In genomic region chr1:12851779-12852178, GRCh38 we compare ENCODE assay signal across 22 cellular contexts. TPM values are rescaled to one million over a fixed set of nuclear protein-coding genes. Genes with fewer than 3 reads are reported as not detected.
DNase-seq lines count a peak whose midpoint lies in the region; ATAC-seq and TF ChIP-seq lines count a peak whose summit lies in the region.
"Had no signal": no experiment of that assay in that cellular context is flagged by ENCODE, and none has a peak within 500 bp of the region (broad histone marks: within the 10 kb centered on the region; RNA-seq: fewer than 3 reads in every experiment).

No MANE protein-coding gene starts in this region.

- no peaks in the 10 kb centered on the region for H3K9me2 ChIP-seq in HCT116 (ENCODE audit: insufficient read depth)

- no peak for TF ChIP-seq RAD21 in HCT116 (IDR thresholded peaks at IDR 0.05; ENCODE audit: low read depth)

- no peak overlapping the region for H3K9ac ChIP-seq in HCT116 (ENCODE audit: low read length)

- peak overlapping the region; percentile 27; the same call in 1 of the 2 replicates for H3K27ac ChIP-seq in HCT116 (ENCODE audit: low read depth, low read length)
- H3K27ac ChIP-seq in SJSA1: 0 out of 2 replicates have a peak overlapping the region, but pooled peaks have one; percentile 9
- H3K27ac ChIP-seq: right lobe of liver, uterus had no signal

- no peaks in the 10 kb centered on the region for H4K20me1 ChIP-seq in HCT116 (ENCODE audit: insufficient read depth)

- BruUV-seq in HCT116 (replicated peaks; lab: Mats Ljungman, UMichigan): no TSS peak

- no peak overlapping the region for H3K4me3 ChIP-seq in AG10803 (ENCODE audit: low read length)
- H3K4me3 ChIP-seq in HCT116 (replicated peaks in 1 of 2; ENCODE audit: low read depth in 1 of 2, low read length in 2 of 2): peak overlapping the region in 1 of 2 experiments; percentile 26; a peak in 1 of 4 replicates
- H3K4me3 ChIP-seq in SJSA1: no peak overlapping the region
- H3K4me3 ChIP-seq: GM23338, right lobe of liver, uterus had no signal

- ATAC-seq in HCT116 (peak; percentile 88), GM18511 (IDR thresholded peaks at IDR 0.05; ENCODE audit: unreplicated experiment) (no peak)
- ATAC-seq: GM23338, left lobe of liver, right lobe of liver had no signal

- H3K27me3 ChIP-seq in HCT116 (ENCODE audit: insufficient read depth, low read length) (no peaks in the 10 kb centered on the region), SJSA1 (replicated peaks) (no peaks in the 10 kb centered on the region)
- H3K27me3 ChIP-seq: right lobe of liver, uterus had no signal

- POLR2A ChIA-PET in HCT116 (lab: Charles Lee): no interaction called here

- no peak for TF ChIP-seq CTCF in AG10803 (conservative IDR thresholded peaks at IDR 0.05; ENCODE audit: low read length)
- TF ChIP-seq CTCF in HCT116 (IDR thresholded peaks at IDR 0.05 in 2 of 3, conservative IDR thresholded peaks at IDR 0.05 in 1 of 3; ENCODE audit: borderline replicate concordance in 1 of 3, insufficient read depth in 1 of 3, low read depth in 2 of 3, low read length in 2 of 3): no peak

- peak; percentile 31 for DNase-seq in AG10803 (ENCODE audit: low read depth)
- peak; percentile 41 for DNase-seq in HCT116 (ENCODE audit: low read depth, low spot score)
- peak; percentile 19 to 44 for DNase-seq in SJSA1 (ENCODE audit: low read depth in 1 of 2, low spot score in 2 of 2)
- peak; percentile 53 for DNase-seq in islet precursor cell
- no peak for DNase-seq in NAMALWA (ENCODE audit: low spot score)
- no peak for DNase-seq in SIG-M5 treated with dmso at 0.1 percent for 504 hours (lab: John Stamatoyannopoulos, UW; ENCODE audit: unreplicated experiment)
- DNase-seq in ecto neural progenitor cell (ENCODE audit: low spot score): no peak
- DNase-seq: activated gamma-delta T cell; aorta; Karpas-422; NCI-H146; NCI-H2227 treated with DMSO at 0.1 percent for 48 hours; NK-92 treated with Interleukin-12 subunit alpha and Interleukin-12 subunit beta, amount 100 ng/mL, for 24 hours; right lobe of liver; SHP77 treated with DMSO at 0.1 percent for 48 hours; T-helper 2 cell; uterus had no signal

- RAD21 ChIA-PET in HCT116 (lab: Charles Lee; ENCODE audit: low non-redundant PET in 1 of 2, low total read pairs in 2 of 2, uncharacterized antibody in 2 of 2, unreplicated experiment in 2 of 2): no interaction called here

- H3K79me2 ChIP-seq in HCT116 (ENCODE audit: insufficient read depth, low read length): no peaks in the 10 kb centered on the region

- no peak for TF ChIP-seq POLR2A in HCT116 (IDR thresholded peaks at IDR 0.05; ENCODE audit: borderline replicate concordance, extremely low read depth, insufficient read depth, insufficient read length)

- H3K9me3 ChIP-seq in HCT116 (ENCODE audit: control insufficient read depth in 1 of 2, insufficient read depth in 1 of 2, low read depth in 1 of 2, low read length in 2 of 2) (no peaks in the 10 kb centered on the region), SJSA1 (replicated peaks) (no peaks in the 10 kb centered on the region)
- H3K9me3 ChIP-seq: right lobe of liver, uterus had no signal

- intact Hi-C loops in HCT116 (cut with micrococcal nuclease): no loop called here

- peak overlapping the region; percentile 69 for H3K4me2 ChIP-seq in HCT116 (ENCODE audit: low read length)
- H3K4me2 ChIP-seq: GM23338 had no signal

- CTCF ChIA-PET in HCT116 (lab: Charles Lee): no interaction called here

- H3K36me3 ChIP-seq in HCT116 (ENCODE audit: control insufficient read depth in 1 of 2, insufficient read depth in 2 of 2, low read length in 2 of 2): no peaks in the 10 kb centered on the region
- no peaks in the 10 kb centered on the region for H3K36me3 ChIP-seq in SJSA1
- H3K36me3 ChIP-seq: right lobe of liver, uterus had no signal

- H3K4me1 ChIP-seq in HCT116 (ENCODE audit: control insufficient read depth in 1 of 2, insufficient read depth in 2 of 2, low read length in 2 of 2) (peaks cover 3 to 18% of the 10 kb centered on the region in 2 experiments; a peak in 3 of 4 replicates), SJSA1 (replicated peaks) (no peaks in the 10 kb centered on the region)
- H3K4me1 ChIP-seq: right lobe of liver, uterus had no signal

- H2AFZ ChIP-seq in HCT116 (ENCODE audit: low read depth, low read length, poor library complexity, severe bottlenecking): peak overlapping the region; percentile 57
- H2AFZ ChIP-seq: GM23338 had no signal

TF ChIP-seq in HCT116, 20 proteins besides CTCF, POLR2A, EP300 and RAD21:
- peak; percentile 57 for TF ChIP-seq JUND (IDR thresholded peaks at IDR 0.05)
- TF ChIP-seq CEBPB (IDR thresholded peaks at IDR 0.05; ENCODE audit: low read depth): no peak
- TF ChIP-seq ZFX (IDR thresholded peaks at IDR 0.05): no peak
- no peak for TF ChIP-seq EGR1 (IDR thresholded peaks at IDR 0.05; ENCODE audit: low read depth)
- 0 out of 2 replicates have a peak, but pooled peaks have one; percentile 15 for TF ChIP-seq SP1 (IDR thresholded peaks at IDR 0.05; ENCODE audit: low read depth)
- TF ChIP-seq CBX3 (IDR thresholded peaks at IDR 0.05; ENCODE audit: low read depth): no peak
- TF ChIP-seq FOSL1 (IDR thresholded peaks at IDR 0.05; ENCODE audit: low read depth): peak; percentile 65; the same call in 1 of the 2 replicates
- peak; percentile 27; the same call in 1 of the 2 replicates for TF ChIP-seq MAX (IDR thresholded peaks at IDR 0.05)

RNA-seq across cellular contexts. Expression of gene HNRNPCL1, which starts 3.3 kb away (rescaled TPM):
- not detected for total RNA-seq in HCT116 (2021; ENCODE audit: unreplicated experiment)
- polyA plus RNA-seq in HCT116 (2012): not detected in 2 replicates
- total RNA-seq in SJSA1 (2014; rRNA removed; shearing (Covaris generic)): not detected in 2 replicates
- total RNA-seq: aorta, frontal cortex, GM23338, left lobe of liver, mucosa of gallbladder, right lobe of liver, uterus had no signal
- polyA plus RNA-seq: aorta, GM23338 had no signal

RNA-seq across cellular contexts. Expression of gene PRAMEF2, which starts 5.1 kb away (rescaled TPM):
- not detected for total RNA-seq in HCT116 (2021; ENCODE audit: unreplicated experiment)
- polyA plus RNA-seq in HCT116 (2012): not detected in 2 replicates
- total RNA-seq in SJSA1 (2014; rRNA removed; shearing (Covaris generic)): not detected in 2 replicates
- total RNA-seq: aorta, frontal cortex, GM23338, left lobe of liver, mucosa of gallbladder, right lobe of liver, uterus had no signal
- polyA plus RNA-seq: aorta, GM23338 had no signal

RNA-seq across cellular contexts. Expression of gene PRAMEF11, which starts 20.6 kb away (rescaled TPM):
- not detected for total RNA-seq in HCT116 (2021; ENCODE audit: unreplicated experiment)
- polyA plus RNA-seq in HCT116 (2012): not detected in 2 replicates
- not detected in 2 replicates for total RNA-seq in SJSA1 (2014; rRNA removed; shearing (Covaris generic))
- total RNA-seq: aorta, frontal cortex, GM23338, left lobe of liver, mucosa of gallbladder, right lobe of liver, uterus had no signal
- polyA plus RNA-seq: aorta, GM23338 had no signal

RNA-seq across cellular contexts. Expression of gene PRAMEF4, which starts 34.2 kb away (rescaled TPM):
- not detected for total RNA-seq in HCT116 (2021; ENCODE audit: unreplicated experiment)
- not detected in 2 replicates for polyA plus RNA-seq in HCT116 (2012)
- not detected in 2 replicates for total RNA-seq in SJSA1 (2014; rRNA removed; shearing (Covaris generic))
- total RNA-seq: aorta, frontal cortex, GM23338, left lobe of liver, mucosa of gallbladder, right lobe of liver, uterus had no signal
- polyA plus RNA-seq: aorta, GM23338 had no signal

RNA-seq across cellular contexts. Expression of gene PRAMEF10, which starts 46.3 kb away (rescaled TPM):
- total RNA-seq in HCT116 (2021; ENCODE audit: unreplicated experiment): not detected
- polyA plus RNA-seq in HCT116 (2012): not detected in 2 replicates
- not detected in 2 replicates for total RNA-seq in SJSA1 (2014; rRNA removed; shearing (Covaris generic))
- total RNA-seq: aorta, frontal cortex, GM23338, mucosa of gallbladder, uterus had no signal
- polyA plus RNA-seq: aorta, GM23338 had no signal

Comparison
In these comparisons a context has a peak if more than half of its experiments do, and no peak if none do; other contexts are left out.
1. DNase-seq: peak in AG10803 (single experiment), HCT116 (single experiment), SJSA1 (2 of 2) and islet precursor cell (single experiment); none in NAMALWA (single experiment), SIG-M5 treated with dmso at 0.1 percent for 504 hours (single experiment) and ecto neural progenitor cell (single experiment).